Comparison of ENCODE assay signal across 22 cellular contexts in genomic region chr6:104428201-104428600, GRCh38.
A peak's percentile ranks its signal among the peaks of the same experiment; 100 is the strongest.
DNase-seq lines count a peak whose midpoint lies in the region; ATAC-seq and TF ChIP-seq lines count a peak whose summit lies in the region.
"Had no signal": no experiment of that assay in that cellular context is flagged by ENCODE, and none has a peak within 500 bp of the region (broad histone marks: within the 10 kb centered on the region; RNA-seq: fewer than 3 reads in every experiment).

No MANE protein-coding gene starts in this region.

- no peak overlapping the region for H4K91ac ChIP-seq in trophoblast cell (ENCODE audit: low read depth, low read length)

- no peak overlapping the region for H2BK12ac ChIP-seq in trophoblast cell (ENCODE audit: low read length)

- no peak overlapping the region for H3K9ac ChIP-seq in trophoblast cell (ENCODE audit: low read length)
- H3K9ac ChIP-seq: BLaER1 had no signal

- no peak for ATAC-seq in HG03457 (IDR thresholded peaks at IDR 0.05; ENCODE audit: unreplicated experiment)
- ATAC-seq: T-cell had no signal

- no peak overlapping the region for H2BK120ac ChIP-seq in trophoblast cell (ENCODE audit: insufficient read depth, low read length, poor library complexity)

- WGBS in trophoblast cell (ENCODE audit: extremely low coverage, insufficient coverage, insufficient read length): no CpG with 5 or more reads among the region's 1 CpG

- H3K4me1 ChIP-seq in trophoblast cell (ENCODE audit: control insufficient read depth in 1 of 2, insufficient read depth in 2 of 2, low read length in 2 of 2) (no peaks in the 10 kb centered on the region), Peyer's patch (no peaks in the 10 kb centered on the region)
- H3K4me1 ChIP-seq: BLaER1, HAP-1 had no signal

- H2AK5ac ChIP-seq in trophoblast cell (ENCODE audit: low read length): no peak overlapping the region

- H3K4me2 ChIP-seq in trophoblast cell (ENCODE audit: low read length): no peak overlapping the region
- H3K4me2 ChIP-seq: BLaER1 had no signal

- no peak overlapping the region for H2AFZ ChIP-seq in trophoblast cell (ENCODE audit: insufficient read depth, low read length, poor library complexity)

- TF ChIP-seq POLR2A in Peyer's patch (IDR thresholded peaks at IDR 0.05): no peak

- H3K79me2 ChIP-seq in trophoblast cell (ENCODE audit: control insufficient read depth, insufficient read depth, low read length, poor library complexity): no peaks in the 10 kb centered on the region

- peak overlapping the region; percentile 49 for H3K23ac ChIP-seq in trophoblast cell (ENCODE audit: low read length)

- H3K4me3 ChIP-seq in trophoblast cell (ENCODE audit: low read depth, low read length) (no peak overlapping the region), Peyer's patch (no peak overlapping the region)
- H3K4me3 ChIP-seq: BLaER1, HAP-1 had no signal

- H3K9me3 ChIP-seq in trophoblast cell (ENCODE audit: insufficient read depth, low read depth, low read length) (no peaks in the 10 kb centered on the region), Peyer's patch (no peaks in the 10 kb centered on the region)
- H3K9me3 ChIP-seq: HAP-1 had no signal

- no peak overlapping the region for H4K12ac ChIP-seq in trophoblast cell (ENCODE audit: low read depth, low read length)

- TF ChIP-seq CTCF in Peyer's patch (IDR thresholded peaks at IDR 0.05): no peak

- H3K79me1 ChIP-seq in trophoblast cell (ENCODE audit: low read length): no peaks in the 10 kb centered on the region

- peak in 2 of 3 experiments; percentile 13 to 14 for DNase-seq in NCI-H1417 (lab: John Stamatoyannopoulos, UW)
- DNase-seq in NCI-H1417 treated with DMSO at 0.1 percent for 48 hours (lab: John Stamatoyannopoulos, UW): no peak
- peak; percentile 12 for DNase-seq in NCI-H146 (lab: John Stamatoyannopoulos, UW)
- peak; percentile 73 for DNase-seq in NCI-H774 (lab: John Stamatoyannopoulos, UW)
- DNase-seq in trophoblast cell: no peak
- no peak for DNase-seq in Peyer's patch
- DNase-seq: CD4-positive, CD25-positive, alpha-beta regulatory T cell; DMS79 treated with DMSO at 0.1 percent for 48 hours; GF-D8; GOT3; KBM-7; MV-4-11; NCI-H187 treated with DMSO at 0.1 percent for 48 hours; NCI-H2107; NCI-H446 treated with DMSO at 0.1 percent for 48 hours; NCI-H82; SHP77; T-cell had no signal

- no peak overlapping the region for H4K8ac ChIP-seq in trophoblast cell (ENCODE audit: low read depth, low read length)

- H3K4ac ChIP-seq in trophoblast cell (ENCODE audit: low read depth, low read length): no peak overlapping the region

- H3K27me3 ChIP-seq in trophoblast cell (ENCODE audit: insufficient read depth, low read length) (no peaks in the 10 kb centered on the region), Peyer's patch (no peaks in the 10 kb centered on the region)
- H3K27me3 ChIP-seq: BLaER1 had no signal

- H2BK5ac ChIP-seq in trophoblast cell (ENCODE audit: low read depth, low read length, poor library complexity): no peak overlapping the region

- H3K36me3 ChIP-seq in trophoblast cell (ENCODE audit: control insufficient read depth in 1 of 2, insufficient read depth in 2 of 2, low read length in 2 of 2) (no peaks in the 10 kb centered on the region), Peyer's patch (no peaks in the 10 kb centered on the region)
- H3K36me3 ChIP-seq: BLaER1, HAP-1 had no signal

- H3K14ac ChIP-seq in trophoblast cell (ENCODE audit: low read length): no peak overlapping the region

- no peak overlapping the region for H3K27ac ChIP-seq in trophoblast cell (ENCODE audit: low read depth, low read length)
- no peak overlapping the region for H3K27ac ChIP-seq in Peyer's patch
- H3K27ac ChIP-seq: BLaER1, RWPE1 had no signal

- no peak overlapping the region for H3K18ac ChIP-seq in trophoblast cell (ENCODE audit: low read length)

Comparison
In these comparisons a context has a peak if more than half of its experiments do, and no peak if none do; other contexts are left out.
1. DNase-seq: peak in NCI-H1417 (2 of 3), NCI-H146 (single experiment) and NCI-H774 (single experiment); none in NCI-H1417 treated with DMSO at 0.1 percent for 48 hours (single experiment), trophoblast cell (0 of 2) and Peyer's patch (0 of 3).